ENCODE assay signal across 14 cellular contexts in genomic region chr9:131719262-131719908, GRCh38. TPM values are rescaled to one million over a fixed set of nuclear protein-coding genes. Genes with fewer than 3 reads are reported as not detected.
DNase-seq lines count a peak whose midpoint lies in the region; ATAC-seq, FAIRE-seq and TF ChIP-seq lines count a peak whose summit lies in the region.
"Had no signal": no experiment of that assay in that cellular context is flagged by ENCODE, and none has a peak within 500 bp of the region (broad histone marks: within the 10 kb centered on the region; RNA-seq: fewer than 3 reads in every experiment).

No MANE protein-coding gene starts in this region.

- no TSS peak for BruUV-seq in HepG2 (replicated peaks; lab: Mats Ljungman, UMichigan)

- TF ChIP-seq EP300 in HepG2 (IDR thresholded peaks at IDR 0.05; ENCODE audit: low read depth in 2 of 2, low read length in 2 of 2) (no peak), HepG2 (CRISPR knock-in tag; IDR thresholded peaks at IDR 0.05; ENCODE audit: borderline replicate concordance) (no peak)

- H4K20me1 ChIP-seq in HepG2 (ENCODE audit: insufficient read depth, low read length): no peaks in the 10 kb centered on the region

- H3K27ac ChIP-seq in right lobe of liver: peak overlapping the region in 2 of 3 donors; percentile 38 to 49
- H3K27ac ChIP-seq in HepG2 (ENCODE audit: extremely low read length, insufficient read depth, low read length): no peak overlapping the region
- H3K27ac ChIP-seq in left lung: peak overlapping the region in 1 of 2 donors; percentile 76
- H3K27ac ChIP-seq: C4-2B had no signal

- CTCF ChIA-PET in HepG2 (lab: Yijun Ruan, JAX; ENCODE audit: low intra/inter-chr PET ratio, low total read pairs): interaction anchor here (1.6 kb wide), 1 partner anchor 19 kb away, joined by 3 read pairs; no protein-coding TSS in a partner anchor

- no peaks in the 10 kb centered on the region for H3K9me3 ChIP-seq in right lobe of liver
- H3K9me3 ChIP-seq in HepG2 (ENCODE audit: low read length): no peaks in the 10 kb centered on the region
- H3K9me3 ChIP-seq in left lung: no peaks in the 10 kb centered on the region

- ATAC-seq in right lobe of liver (peak in 1 of 4 donors; percentile 16), HepG2 (no peak), SK-N-SH treated with all-trans-retinoic acid at 6 μM for 48 hours (peak; percentile 53; the same call in 1 of the 3 replicates), left lung (peak; percentile 33), GM19397 (IDR thresholded peaks at IDR 0.05; ENCODE audit: unreplicated experiment) (no peak)

- no peaks in the 10 kb centered on the region for H3K36me3 ChIP-seq in right lobe of liver
- H3K36me3 ChIP-seq in HepG2 (replicated peaks in 1 of 2; ENCODE audit: control insufficient read depth in 1 of 2, insufficient read depth in 2 of 2, low read length in 2 of 2): peaks cover 0 to 4% of the 10 kb centered on the region in 2 experiments; a peak in 3 of 5 replicates
- no peaks in the 10 kb centered on the region for H3K36me3 ChIP-seq in left lung

- no peak for DNase-seq in right lobe of liver
- DNase-seq in HepG2 (ENCODE audit: low spot score): no peak
- no peak for DNase-seq in left lung
- no peak for DNase-seq in OCI-M2 (lab: John Stamatoyannopoulos, UW; ENCODE audit: unreplicated experiment)
- DNase-seq in LoVo (ENCODE audit: low spot score): no peak
- DNase-seq in amniotic stem cell (lab: John Stamatoyannopoulos, UW): no peak
- DNase-seq: aorta, HFFc6, NCI-H345, SIG-M5 had no signal

- H3K27me3 ChIP-seq in right lobe of liver (no peaks in the 10 kb centered on the region), HepG2 (ENCODE audit: control insufficient read depth in 1 of 2, insufficient read depth in 2 of 2, low read length in 2 of 2) (no peaks in the 10 kb centered on the region), left lung (no peaks in the 10 kb centered on the region)

- H2AFZ ChIP-seq in HepG2 (ENCODE audit: low read length): no peak overlapping the region

- no peak for TF ChIP-seq RAD21 in HepG2 (CRISPR knock-in tag; IDR thresholded peaks at IDR 0.05)

- no peak overlapping the region for H3K9ac ChIP-seq in HepG2 (ENCODE audit: insufficient read depth, low read depth, low read length)

- TF ChIP-seq CTCF in right lobe of liver (IDR thresholded peaks at IDR 0.05): no peak
- no peak for TF ChIP-seq CTCF in HepG2 (CRISPR knock-in tag; IDR thresholded peaks at IDR 0.05)
- TF ChIP-seq CTCF in left lung (IDR thresholded peaks at IDR 0.05): no peak

- WGBS in right lobe of liver (ENCODE audit: insufficient coverage, low coverage, low lambda C conversion rate, missing lambda C conversion rate): 49% methylated on average over 7 of the region's 7 CpGs
- WGBS in HepG2 (ENCODE audit: low lambda C conversion rate): 90% methylated on average over 7 of the region's 7 CpGs

- H3K4me3 ChIP-seq in right lobe of liver (no peak overlapping the region), HepG2 (replicated peaks in 1 of 3; ENCODE audit: insufficient read depth in 1 of 3, low read depth in 2 of 3, low read length in 3 of 3) (no peak overlapping the region), left lung (no peak overlapping the region)

- H3K4me2 ChIP-seq in HepG2 (ENCODE audit: low read depth, low read length): no peak overlapping the region

- intact Hi-C loops in right lobe of liver (cut with DNase I): no loop called here
- intact Hi-C loops in HepG2 (cut with micrococcal nuclease; ENCODE audit: unreplicated experiment): no loop called here
- intact Hi-C loops in left lung (cut with DNase I): no loop called here

- H3K79me2 ChIP-seq in HepG2 (ENCODE audit: insufficient read depth, low read length): peaks cover 60% of the 10 kb centered on the region

- FAIRE-seq in HepG2 (lab: Jason Lieb, UNC): no peak
- FAIRE-seq: urothelium cell line had no signal

- H3K4me1 ChIP-seq in right lobe of liver: peaks cover 0 to 11% (median 4%) of the 10 kb centered on the region in 4 donors
- peaks cover 28% of the 10 kb centered on the region for H3K4me1 ChIP-seq in HepG2 (ENCODE audit: insufficient read depth, low read length)
- H3K4me1 ChIP-seq in left lung: peaks cover 17 to 79% of the 10 kb centered on the region in 2 donors

- TF ChIP-seq POLR2A in right lobe of liver (IDR thresholded peaks at IDR 0.05): no peak
- TF ChIP-seq POLR2A in HepG2 (IDR thresholded peaks at IDR 0.05; ENCODE audit: insufficient read depth in 1 of 2, low read depth in 2 of 2, low read length in 2 of 2): no peak

- in situ Hi-C loops in HepG2 (cut with HindIII; ENCODE audit: extremely low pct_ligation_motif_present, low pct_unique_long_range_greater_than_20kb): no loop called here

- POLR2A ChIA-PET in HepG2 (lab: Yijun Ruan, JAX): interaction anchor here (1.2 kb wide), 1 partner anchor 13 kb away, joined by 3 read pairs; no protein-coding TSS in a partner anchor

TF ChIP-seq in HepG2, 621 proteins besides CTCF, POLR2A, EP300 and RAD21 (continues in another document):
- TF ChIP-seq ZBTB10 (CRISPR knock-in tag; IDR thresholded peaks at IDR 0.05; ENCODE audit: borderline replicate concordance): no peak
- no peak for TF ChIP-seq SNAI1 (CRISPR knock-in tag; IDR thresholded peaks at IDR 0.05; ENCODE audit: borderline replicate concordance)
- TF ChIP-seq SIX4 (CRISPR knock-in tag; IDR thresholded peaks at IDR 0.05): no peak

TF ChIP-seq in SK-N-SH treated with all-trans-retinoic acid at 6 μM for 48 hours, 23 proteins besides CTCF, POLR2A, EP300 and RAD21 (continues in another document):
- no peak for TF ChIP-seq CSRNP3 (CRISPR knock-in tag; IDR thresholded peaks at IDR 0.05)
- TF ChIP-seq, protein P1, sequence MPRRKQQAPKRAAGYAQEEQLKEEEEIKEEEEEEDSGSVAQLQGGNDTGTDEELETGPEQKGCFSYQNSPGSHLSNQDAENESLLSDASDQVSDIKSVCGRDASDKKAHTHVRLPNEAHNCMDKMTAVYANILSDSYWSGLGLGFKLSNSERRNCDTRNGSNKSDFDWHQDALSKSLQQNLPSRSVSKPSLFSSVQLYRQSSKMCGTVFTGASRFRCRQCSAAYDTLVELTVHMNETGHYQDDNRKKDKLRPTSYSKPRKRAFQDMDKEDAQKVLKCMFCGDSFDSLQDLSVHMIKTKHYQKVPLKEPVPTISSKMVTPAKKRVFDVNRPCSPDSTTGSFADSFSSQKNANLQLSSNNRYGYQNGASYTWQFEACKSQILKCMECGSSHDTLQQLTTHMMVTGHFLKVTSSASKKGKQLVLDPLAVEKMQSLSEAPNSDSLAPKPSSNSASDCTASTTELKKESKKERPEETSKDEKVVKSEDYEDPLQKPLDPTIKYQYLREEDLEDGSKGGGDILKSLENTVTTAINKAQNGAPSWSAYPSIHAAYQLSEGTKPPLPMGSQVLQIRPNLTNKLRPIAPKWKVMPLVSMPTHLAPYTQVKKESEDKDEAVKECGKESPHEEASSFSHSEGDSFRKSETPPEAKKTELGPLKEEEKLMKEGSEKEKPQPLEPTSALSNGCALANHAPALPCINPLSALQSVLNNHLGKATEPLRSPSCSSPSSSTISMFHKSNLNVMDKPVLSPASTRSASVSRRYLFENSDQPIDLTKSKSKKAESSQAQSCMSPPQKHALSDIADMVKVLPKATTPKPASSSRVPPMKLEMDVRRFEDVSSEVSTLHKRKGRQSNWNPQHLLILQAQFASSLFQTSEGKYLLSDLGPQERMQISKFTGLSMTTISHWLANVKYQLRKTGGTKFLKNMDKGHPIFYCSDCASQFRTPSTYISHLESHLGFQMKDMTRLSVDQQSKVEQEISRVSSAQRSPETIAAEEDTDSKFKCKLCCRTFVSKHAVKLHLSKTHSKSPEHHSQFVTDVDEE (CRISPR knock-in tag; IDR thresholded peaks at IDR 0.05): no peak
- no peak for TF ChIP-seq SNAI2 (CRISPR knock-in tag; IDR thresholded peaks at IDR 0.05)
- TF ChIP-seq TOX (CRISPR knock-in tag; IDR thresholded peaks at IDR 0.05; ENCODE audit: borderline replicate concordance): no peak
- no peak for TF ChIP-seq CSDC2 (CRISPR knock-in tag; IDR thresholded peaks at IDR 0.05)
- no peak for TF ChIP-seq ZNF8 (CRISPR knock-in tag; IDR thresholded peaks at IDR 0.05)
- no peak for TF ChIP-seq ZC3H10 (CRISPR knock-in tag; IDR thresholded peaks at IDR 0.05)

RNA-seq across cellular contexts. Expression of gene RAPGEF1, which starts 20.5 kb away (rescaled TPM):
- total RNA-seq in right lobe of liver (10 to 100 TPM; 22.9 to 53.6 (median 30.2) TPM), HepG2 (2016; rRNA removed; fragmentation: Illumina TruSeq; extraction: Trizol) (21.2 and 21.7 TPM in 2 replicates), left lung (100 to 1,000 TPM in 1 of 2 donors, 10 to 100 TPM in 1; 73.7 to 112 TPM)
- 6.1 and 9.4 TPM in 2 replicates for total RNA-seq in HepG2 (2016; cell fraction: cytosol; rRNA removed; fragmentation: Illumina TruSeq; extraction: Trizol; ENCODE audit: low read depth)
- 17.2 and 20.5 TPM in 2 replicates for total RNA-seq in HepG2 (2016; cell fraction: insoluble cytoplasmic fraction; rRNA removed; fragmentation: Illumina TruSeq; extraction: Trizol)
- 22.7 and 23.5 TPM in 2 replicates for total RNA-seq in HepG2 (2016; cell fraction: membrane; rRNA removed; fragmentation: Illumina TruSeq; extraction: Trizol)
- 15.4 and 18.1 TPM in 2 replicates for total RNA-seq in HepG2 (2016; cell fraction: nucleus; rRNA removed; fragmentation: Illumina TruSeq; extraction: Trizol)
- polyA plus RNA-seq in HepG2 (2011; rRNA removed): 38.9 and 46.6 TPM in 2 replicates
- 29.9 and 30.8 TPM in 2 replicates for polyA plus RNA-seq in HepG2 (2011; cell fraction: cytosol; rRNA removed)
- polyA plus RNA-seq in HepG2 (2011; cell fraction: nucleus; rRNA removed): 38.0 and 38.2 TPM in 2 replicates
- 36.7 and 38.5 TPM in 2 replicates for polyA plus RNA-seq in HepG2 (2012)
- polyA plus RNA-seq in HepG2 (2016; cell fraction: cytosol; fragmentation: Illumina TruSeq; extraction: Trizol; ENCODE audit: low read depth): 2.1 and 3.2 TPM in 2 replicates
- 16.9 and 24.5 TPM in 2 replicates for polyA plus RNA-seq in HepG2 (2016; cell fraction: insoluble cytoplasmic fraction; fragmentation: Illumina TruSeq; extraction: Trizol; ENCODE audit: low read depth)
- polyA plus RNA-seq in HepG2 (2016; cell fraction: membrane; fragmentation: Illumina TruSeq; extraction: Trizol; ENCODE audit: low read depth): 15.6 and 18.4 TPM in 2 replicates
- 22.7 and 25.7 TPM in 2 replicates for polyA plus RNA-seq in HepG2 (2016; cell fraction: nucleus; fragmentation: Illumina TruSeq; extraction: Trizol; ENCODE audit: insufficient read depth, low read depth)
- polyA minus RNA-seq in HepG2 (2011; rRNA and poly(A)+ RNA removed; ENCODE audit: low replicate concordance): 31.8 and 52.5 TPM in 2 replicates
- polyA minus RNA-seq in HepG2 (2011; cell fraction: cytosol; rRNA and poly(A)+ RNA removed): 25.4 and 30.6 TPM in 2 replicates
- 18.2 and 24.7 TPM in 2 replicates for polyA minus RNA-seq in HepG2 (2011; cell fraction: nucleus; rRNA and poly(A)+ RNA removed)

Comparison
In these comparisons a context has a peak if more than half of its experiments do, and no peak if none do; other contexts are left out.
1. ATAC-seq: peak in SK-N-SH treated with all-trans-retinoic acid at 6 μM for 48 hours (single experiment) and left lung (single experiment); none in HepG2 (single experiment) and GM19397 (single experiment).